Comparison of ENCODE assay signal across 9 cellular contexts in genomic region chr1:229148041-229148671, GRCh38.
DNase-seq lines count a peak whose midpoint lies in the region; ATAC-seq and TF ChIP-seq lines count a peak whose summit lies in the region.
"Had no signal": no experiment of that assay in that cellular context is flagged by ENCODE, and none has a peak within 500 bp of the region (broad histone marks: within the 10 kb centered on the region; RNA-seq: fewer than 3 reads in every experiment).

No MANE protein-coding gene starts in this region.

- intact Hi-C loops in Right ventricle myocardium inferior (cut with DNase I) (no loop called here), cardiac septum (cut with DNase I) (no loop called here), right cardiac atrium (cut with DNase I) (no loop called here), aorta (cut with DNase I) (no loop called here)

- ATAC-seq in Right ventricle myocardium inferior (peak; percentile 83), right cardiac atrium (peak; percentile 88), aorta (ENCODE audit: low FRiP score) (peak; percentile 38), HG03159 (IDR thresholded peaks at IDR 0.05; ENCODE audit: unreplicated experiment) (no peak)

- no peaks in the 10 kb centered on the region for H3K36me3 ChIP-seq in Peyer's patch
- H3K36me3 ChIP-seq in aorta (ENCODE audit: control insufficient read depth in 1 of 2, insufficient read depth in 2 of 2, low read length in 1 of 2), result no peaks in the 10 kb centered on the region

- DNase-seq in Right ventricle myocardium inferior (ENCODE audit: missing footprints) (no peak), cardiac septum (ENCODE audit: low spot score) (no peak), Peyer's patch (peak in 2 of 3 donors; percentile 65 to 69), right cardiac atrium (peak; percentile 75 to 90 (median 81)), aorta (no peak)
- no peak for DNase-seq in activated naive CD4-positive, alpha-beta T cell (lab: John Stamatoyannopoulos, UW)
- no peak for DNase-seq in activated effector memory CD4-positive, alpha-beta T cell treated with anti-CD3 and anti-CD28 coated beads, Interleukin-2, amount 50 U/mL, for 16 hours
- DNase-seq: 8988T had no signal

- H3K4me1 ChIP-seq in Peyer's patch, result no peaks in the 10 kb centered on the region
- H3K4me1 ChIP-seq in right cardiac atrium (ENCODE audit: control insufficient read depth, insufficient read depth, low read length), result peaks cover 4% of the 10 kb centered on the region
- no peaks in the 10 kb centered on the region for H3K4me1 ChIP-seq in aorta (ENCODE audit: control insufficient read depth in 1 of 2, insufficient read depth in 2 of 2, low read length in 2 of 2)

- no peak for TF ChIP-seq CTCF in Peyer's patch (IDR thresholded peaks at IDR 0.05)

- H3K27me3 ChIP-seq in Peyer's patch (no peaks in the 10 kb centered on the region), right cardiac atrium (ENCODE audit: control insufficient read depth, insufficient read depth) (no peaks in the 10 kb centered on the region), aorta (ENCODE audit: control insufficient read depth in 1 of 2, insufficient read depth in 2 of 2, low read length in 1 of 2) (no peaks in the 10 kb centered on the region)

- peak overlapping the region in 1 of 4 donors; percentile 1 for H3K27ac ChIP-seq in Peyer's patch
- H3K27ac ChIP-seq in right cardiac atrium (ENCODE audit: low read length), result no peak overlapping the region
- H3K27ac ChIP-seq in aorta (ENCODE audit: low read depth in 1 of 2, low read length in 2 of 2), result no peak overlapping the region

- no peak for TF ChIP-seq POLR2A in Peyer's patch (IDR thresholded peaks at IDR 0.05)

- WGBS in right cardiac atrium, result 21% methylated on average over 13 of the region's 13 CpGs
- 12 to 16% methylated on average over 13 of the region's 13 CpGs for WGBS in aorta, 2 donors

- H3K9me3 ChIP-seq in Peyer's patch (no peaks in the 10 kb centered on the region), right cardiac atrium (ENCODE audit: control insufficient read depth, low read length) (no peaks in the 10 kb centered on the region), aorta (ENCODE audit: control insufficient read depth, low read length) (no peaks in the 10 kb centered on the region)

- no peak overlapping the region for H3K4me3 ChIP-seq in Peyer's patch
- no peak overlapping the region for H3K4me3 ChIP-seq in right cardiac atrium (ENCODE audit: low read length)
- H3K4me3 ChIP-seq in aorta (ENCODE audit: low read length in 2 of 2), result no peak overlapping the region

Comparison
In these comparisons a context has a peak if more than half of its experiments do, and no peak if none do; other contexts are left out.
1. DNase-seq: peak in Peyer's patch (2 of 3) and right cardiac atrium (3 of 3); none in Right ventricle myocardium inferior (single experiment), cardiac septum (single experiment), aorta (0 of 2), activated naive CD4-positive, alpha-beta T cell (0 of 4) and activated effector memory CD4-positive, alpha-beta T cell treated with anti-CD3 and anti-CD28 coated beads, Interleukin-2, amount 50 U/mL, for 16 hours (single experiment).